ENCODE assay signal across 9 cellular contexts in genomic region chr7:3194501-3195141, GRCh38.
DNase-seq lines count a peak whose midpoint lies in the region; ATAC-seq and TF ChIP-seq lines count a peak whose summit lies in the region.
"Had no signal": no experiment of that assay in that cellular context is flagged by ENCODE, and none has a peak within 500 bp of the region (broad histone marks: within the 10 kb centered on the region; RNA-seq: fewer than 3 reads in every experiment).

No MANE protein-coding gene starts in this region.

- WGBS in mammary epithelial cell (ENCODE audit: low coverage, missing lambda C conversion rate), result 43% methylated on average over 7 of the region's 7 CpGs

- no peak overlapping the region for H2AFZ ChIP-seq in mammary epithelial cell (ENCODE audit: low read depth, low read length)

- dilution Hi-C loops in mammary epithelial cell (cut with HindIII; ENCODE audit: low sequenced_read_pairs), result no loop called here

- no peaks in the 10 kb centered on the region for H3K79me2 ChIP-seq in mammary epithelial cell (ENCODE audit: insufficient read depth, low read length)

- BruUV-seq in mammary epithelial cell (replicated peaks; lab: Mats Ljungman, UMichigan), result no TSS peak

- DNase-seq in activated naive CD8-positive, alpha-beta T cell treated with anti-CD3 and anti-CD28 coated beads, Interleukin-2, amount 50 U/mL, for 24 hours, result no peak
- no peak for DNase-seq in activated naive CD8-positive, alpha-beta T cell treated with anti-CD3 and anti-CD28 coated beads for 36 hours
- DNase-seq in mammary epithelial cell (peak; percentile 57), left kidney (ENCODE audit: low read depth, low spot score) (peak; percentile 88), DMS153 (lab: John Stamatoyannopoulos, UW) (no peak), pons (ENCODE audit: low spot score) (no peak)

- H3K36me3 Mint-ChIP-seq in activated naive CD8-positive, alpha-beta T cell treated with anti-CD3 and anti-CD28 coated beads, Interleukin-2, amount 50 U/mL, for 24 hours (ENCODE audit: low read depth), result no peaks in the 10 kb centered on the region
- no peaks in the 10 kb centered on the region for H3K36me3 Mint-ChIP-seq in activated naive CD8-positive, alpha-beta T cell treated with anti-CD3 and anti-CD28 coated beads for 36 hours

- no peak overlapping the region for H3K4me3 ChIP-seq in mammary epithelial cell (replicated peaks in 1 of 3; ENCODE audit: insufficient read depth in 1 of 3, low read depth in 2 of 3, low read length in 3 of 3)

- H3K9me3 ChIP-seq in mammary epithelial cell (replicated peaks; ENCODE audit: insufficient read depth, low read length), result peaks cover 8% of the 10 kb centered on the region

- peaks cover 5% of the 10 kb centered on the region for H3K27me3 Mint-ChIP-seq in activated naive CD8-positive, alpha-beta T cell treated with anti-CD3 and anti-CD28 coated beads, Interleukin-2, amount 50 U/mL, for 24 hours
- no peaks in the 10 kb centered on the region for H3K27me3 Mint-ChIP-seq in activated naive CD8-positive, alpha-beta T cell treated with anti-CD3 and anti-CD28 coated beads for 36 hours

- H3K4me2 ChIP-seq in mammary epithelial cell (ENCODE audit: insufficient read depth, low read depth, low read length), result no peak overlapping the region

- intact Hi-C loops in mammary epithelial cell (cut with micrococcal nuclease), result no loop called here

- no peak overlapping the region for H3K27ac ChIP-seq in mammary epithelial cell (ENCODE audit: insufficient read depth, low read depth, low read length)

- no peak for TF ChIP-seq CTCF in mammary epithelial cell (conservative IDR thresholded peaks at IDR 0.05 in 1 of 2, IDR thresholded peaks at IDR 0.05 in 1 of 2; ENCODE audit: extremely low read depth in 1 of 2, insufficient read depth in 1 of 2, low read depth in 1 of 2, low read length in 2 of 2)

- CTCF ChIA-PET in mammary epithelial cell (lab: Charles Lee; ENCODE audit: low non-redundant PET), result no interaction called here

- in situ Hi-C loops in mammary epithelial cell (cut with MboI; ENCODE audit: low sequenced_read_pairs in 2 of 2), result no loop called here

- no peaks in the 10 kb centered on the region for H3K36me3 ChIP-seq in mammary epithelial cell (ENCODE audit: insufficient read depth, low read length)

- H3K9ac ChIP-seq in mammary epithelial cell (ENCODE audit: insufficient read depth, low read length), result no peak overlapping the region

- peaks cover 2% of the 10 kb centered on the region for H3K4me1 Mint-ChIP-seq in activated naive CD8-positive, alpha-beta T cell treated with anti-CD3 and anti-CD28 coated beads, Interleukin-2, amount 50 U/mL, for 24 hours
- no peaks in the 10 kb centered on the region for H3K4me1 Mint-ChIP-seq in activated naive CD8-positive, alpha-beta T cell treated with anti-CD3 and anti-CD28 coated beads for 36 hours

- H3K4me1 ChIP-seq in mammary epithelial cell (ENCODE audit: insufficient read depth, low read length), result no peaks in the 10 kb centered on the region

- ATAC-seq in activated naive CD8-positive, alpha-beta T cell treated with anti-CD3 and anti-CD28 coated beads, Interleukin-2, amount 50 U/mL, for 24 hours, result peak; percentile 15
- ATAC-seq in HG03457 (IDR thresholded peaks at IDR 0.05; ENCODE audit: unreplicated experiment) (no peak), HG02970 (IDR thresholded peaks at IDR 0.05; ENCODE audit: low FRiP score, unreplicated experiment) (no peak)

- no peaks in the 10 kb centered on the region for H4K20me1 ChIP-seq in mammary epithelial cell (ENCODE audit: insufficient read depth, low read length)

- H3K9me3 Mint-ChIP-seq in activated naive CD8-positive, alpha-beta T cell treated with anti-CD3 and anti-CD28 coated beads, Interleukin-2, amount 50 U/mL, for 24 hours, result peaks cover 9% of the 10 kb centered on the region
- H3K9me3 Mint-ChIP-seq in activated naive CD8-positive, alpha-beta T cell treated with anti-CD3 and anti-CD28 coated beads for 36 hours, result peaks cover 3% of the 10 kb centered on the region

- no peak overlapping the region for H3K27ac Mint-ChIP-seq in activated naive CD8-positive, alpha-beta T cell treated with anti-CD3 and anti-CD28 coated beads, Interleukin-2, amount 50 U/mL, for 24 hours
- H3K27ac Mint-ChIP-seq in activated naive CD8-positive, alpha-beta T cell treated with anti-CD3 and anti-CD28 coated beads for 36 hours, result no peak overlapping the region
- H3K27ac Mint-ChIP-seq: T-helper 1 cell treated with Interleukin-12 subunit alpha and Interleukin-12 subunit beta and Interleukin-4 antibody, amounts not matched to agents 30 μg/mL and 1 μg/mL, for 36 hours had no signal

- no peaks in the 10 kb centered on the region for H3K27me3 ChIP-seq in mammary epithelial cell (ENCODE audit: insufficient read depth, low read length)

- no peak overlapping the region for H3K4me3 Mint-ChIP-seq in activated naive CD8-positive, alpha-beta T cell treated with anti-CD3 and anti-CD28 coated beads, Interleukin-2, amount 50 U/mL, for 24 hours
- no peak overlapping the region for H3K4me3 Mint-ChIP-seq in activated naive CD8-positive, alpha-beta T cell treated with anti-CD3 and anti-CD28 coated beads for 36 hours
- H3K4me3 Mint-ChIP-seq: T-helper 1 cell treated with Interleukin-12 subunit alpha and Interleukin-12 subunit beta and Interleukin-4 antibody, amounts not matched to agents 30 μg/mL and 1 μg/mL, for 36 hours had no signal

Comparison
In these comparisons a context has a peak if more than half of its experiments do, and no peak if none do; other contexts are left out.
1. DNase-seq: peak in mammary epithelial cell (single experiment) and left kidney (single experiment); none in activated naive CD8-positive, alpha-beta T cell treated with anti-CD3 and anti-CD28 coated beads, Interleukin-2, amount 50 U/mL, for 24 hours (single experiment), activated naive CD8-positive, alpha-beta T cell treated with anti-CD3 and anti-CD28 coated beads for 36 hours (single experiment), DMS153 (single experiment) and pons (single experiment).